33 cellular contexts compared by ENCODE assay signal in genomic region chr14:29856516-29856915, GRCh38.
"Had no signal": no experiment of that assay in that cellular context is flagged by ENCODE, and none has a peak within 500 bp of the region (broad histone marks: within the 10 kb centered on the region; RNA-seq: fewer than 3 reads in every experiment).

No MANE protein-coding gene starts in this region.

- DNase-seq: activated CD4-positive, alpha-beta T cell treated with anti-CD3 and anti-CD28 coated beads, Interleukin-2, amount 10 ng/mL, durations not matched to agents 7 days and 5 days; activated CD4-positive, alpha-beta T cell treated with anti-CD3 and anti-CD28 coated beads, Interleukin-2, amount 50 U/mL, for 48 hours; activated CD4-positive, CD25-positive, alpha-beta regulatory T cell; activated CD8-positive, alpha-beta T cell treated with anti-CD3 and anti-CD28 coated beads, Interleukin-2, amount 10 ng/mL, durations not matched to agents 7 days and 5 days; activated gamma-delta T cell treated with Interleukin-2 at 50 U/mL for 16 hours; activated naive CD4-positive, alpha-beta T cell treated with anti-CD3 and anti-CD28 coated beads for 36 hours; activated T-cell treated with anti-CD3 and anti-CD28 coated beads, Interleukin-2, amount 50 U/mL, for 4 hours; adrenal gland; caudate nucleus; Kasumi-1; KG1; MG63; MV-4-11; NCI-H1092; NCI-H1436 treated with DMSO at 0.1 percent for 48 hours; NCI-H1694 treated with DMSO at 0.1 percent for 48 hours; NCI-H2029; NCI-H345; NCI-H524 treated with DMSO at 0.1 percent for 48 hours; PC-3; Peyer's patch; SIG-M5; SW 1271; T-helper 1 cell; T-helper 2 cell; T-helper 9 cell had no signal

- ATAC-seq: activated CD8-positive, alpha-beta T cell treated with anti-CD3 and anti-CD28 coated beads, Interleukin-2, amount 10 ng/mL, durations not matched to agents 7 days and 5 days; activated naive CD4-positive, alpha-beta T cell treated with anti-CD3 and anti-CD28 coated beads, Interleukin-2, amount 50 U/mL, for 72 hours; activated T-cell treated with anti-CD3 and anti-CD28 coated beads, Interleukin-2, amount 50 U/mL, for 4 hours; PC-3; Right ventricle myocardium inferior; SK-N-SH treated with all-trans-retinoic acid at 6 μM for 48 hours had no signal

- H3K27ac Mint-ChIP-seq: activated CD4-positive, alpha-beta T cell treated with anti-CD3 and anti-CD28 coated beads, Interleukin-2, amount 10 ng/mL, durations not matched to agents 7 days and 5 days; activated CD8-positive, alpha-beta T cell treated with anti-CD3 and anti-CD28 coated beads, Interleukin-2, amount 10 ng/mL, durations not matched to agents 7 days and 5 days; activated naive CD4-positive, alpha-beta T cell treated with anti-CD3 and anti-CD28 coated beads for 36 hours; activated naive CD4-positive, alpha-beta T cell treated with anti-CD3 and anti-CD28 coated beads, Interleukin-2, amount 50 U/mL, for 72 hours; activated T-helper 1 cell treated with anti-CD3 and anti-CD28 coated beads, Interleukin-12 subunit alpha, Interleukin-12 subunit beta, Interleukin-2, Interleukin-4 antibody, amounts not matched to agents 30 ng/mL and 10 ng/mL and 1 ng/mL, durations not matched to agents 14 hours and 24 hours and 36 hours; brain had no signal

- H3K36me3 ChIP-seq: adrenal gland, MG63, Peyer's patch had no signal

- H3K4me3 ChIP-seq: adrenal gland, MG63, Peyer's patch had no signal

- H3K36me3 Mint-ChIP-seq: activated naive CD4-positive, alpha-beta T cell treated with anti-CD3 and anti-CD28 coated beads, Interleukin-2, amount 50 U/mL, for 72 hours had no signal

- H3K27me3 ChIP-seq: adrenal gland, MG63, Peyer's patch had no signal

- H3K27ac ChIP-seq: adrenal gland, Peyer's patch, RWPE1, VCaP had no signal

- H3K27me3 Mint-ChIP-seq: activated CD4-positive, alpha-beta T cell treated with anti-CD3 and anti-CD28 coated beads, Interleukin-2, amount 10 ng/mL, durations not matched to agents 7 days and 5 days; brain had no signal

- H3K4me1 Mint-ChIP-seq: activated CD4-positive, alpha-beta T cell treated with anti-CD3 and anti-CD28 coated beads, Interleukin-2, amount 10 ng/mL, durations not matched to agents 7 days and 5 days; brain had no signal

- H3K9me3 ChIP-seq: adrenal gland, MG63, Peyer's patch had no signal

- H3K4me1 ChIP-seq: adrenal gland, Peyer's patch had no signal

- H3K4me3 Mint-ChIP-seq: activated CD4-positive, alpha-beta T cell treated with anti-CD3 and anti-CD28 coated beads, Interleukin-2, amount 10 ng/mL, durations not matched to agents 7 days and 5 days; activated CD8-positive, alpha-beta T cell treated with anti-CD3 and anti-CD28 coated beads, Interleukin-2, amount 10 ng/mL, durations not matched to agents 7 days and 5 days; activated naive CD4-positive, alpha-beta T cell treated with anti-CD3 and anti-CD28 coated beads for 36 hours; activated T-cell treated with anti-CD3 and anti-CD28 coated beads, Interleukin-2, amount 50 U/mL, for 4 hours; activated T-helper 1 cell treated with anti-CD3 and anti-CD28 coated beads, Interleukin-12 subunit alpha, Interleukin-12 subunit beta, Interleukin-2, Interleukin-4 antibody, amounts not matched to agents 30 ng/mL and 10 ng/mL and 1 ng/mL, durations not matched to agents 14 hours and 24 hours and 36 hours; brain had no signal
